10 cellular contexts compared by ENCODE assay signal in genomic region chr10:69567920-69568319, GRCh38. TPM values are rescaled to one million over a fixed set of nuclear protein-coding genes. Genes with fewer than 3 reads are reported as not detected.
DNase-seq lines count a peak whose midpoint lies in the region; ATAC-seq and TF ChIP-seq lines count a peak whose summit lies in the region.
"Had no signal": no experiment of that assay in that cellular context is flagged by ENCODE, and none has a peak within 500 bp of the region (broad histone marks: within the 10 kb centered on the region; RNA-seq: fewer than 3 reads in every experiment).

No MANE protein-coding gene starts in this region.

- DNase-seq in ELF-1 (ENCODE audit: low read depth, low spot score) (peak; percentile 84), PC-3 (peak; percentile 81), epidermal melanocyte (ENCODE audit: insufficient read length, low spot score) (peak; percentile 40), neural progenitor cell (ENCODE audit: low spot score) (peak; percentile 92), OCI-M2 (lab: John Stamatoyannopoulos, UW; ENCODE audit: unreplicated experiment) (no peak), NCI-H82 (lab: John Stamatoyannopoulos, UW) (no peak)
- DNase-seq in activated T-helper 1 cell treated with anti-CD3 and anti-CD28 coated beads, Interleukin-12 subunit alpha, Interleukin-12 subunit beta, Interleukin-2, Interleukin-4 antibody, amounts not matched to agents 30 ng/mL and 10 ng/mL and 1 ng/mL, durations not matched to agents 14 hours and 24 hours and 36 hours (ENCODE audit: low spot score), result no peak
- no peak for DNase-seq in activated CD4-positive, CD25-positive, alpha-beta regulatory T cell (lab: John Stamatoyannopoulos, UW)
- DNase-seq: stimulated activated naive CD4-positive, alpha-beta T cell treated with Interleukin-2 at 50 U/mL for 16 hours had no signal

- no peak overlapping the region for H3K4me3 ChIP-seq in PC-3 (ENCODE audit: low read length)
- no peak overlapping the region for H3K4me3 ChIP-seq in neural progenitor cell

- CTCF ChIA-PET in PC-3 (lab: Charles Lee), result interaction anchor here (0.6 kb wide), 1 partner anchor 526 kb away, joined by 3 read pairs; no protein-coding TSS in a partner anchor

- H3F3A ChIP-seq in PC-3 (ENCODE audit: low read length, unreplicated experiment) (no peaks in the 10 kb centered on the region), neural progenitor cell (ENCODE audit: low read depth) (peaks cover 29% of the 10 kb centered on the region)

- no TSS peak for BruUV-seq in PC-3 (replicated peaks; lab: Mats Ljungman, UMichigan)

- H3K9ac ChIP-seq in PC-3 (ENCODE audit: low read length), result no peak overlapping the region
- H3K9ac ChIP-seq in neural progenitor cell, result no peak overlapping the region

- H4K20me1 ChIP-seq in PC-3 (ENCODE audit: low read length) (no peaks in the 10 kb centered on the region), neural progenitor cell (ENCODE audit: low read depth) (peaks cover 63% of the 10 kb centered on the region)

- H3K9me3 ChIP-seq in PC-3 (ENCODE audit: low read length) (no peaks in the 10 kb centered on the region), neural progenitor cell (ENCODE audit: low read depth) (no peaks in the 10 kb centered on the region)

- peak overlapping the region; percentile 41 for H3K4me3 Mint-ChIP-seq in neural progenitor cell
- H3K4me3 Mint-ChIP-seq in activated T-helper 1 cell treated with anti-CD3 and anti-CD28 coated beads, Interleukin-12 subunit alpha, Interleukin-12 subunit beta, Interleukin-2, Interleukin-4 antibody, amounts not matched to agents 30 ng/mL and 10 ng/mL and 1 ng/mL, durations not matched to agents 14 hours and 24 hours and 36 hours, result no peak overlapping the region

- no peak overlapping the region for H3K27ac Mint-ChIP-seq in neural progenitor cell
- no peak overlapping the region for H3K27ac Mint-ChIP-seq in activated T-helper 1 cell treated with anti-CD3 and anti-CD28 coated beads, Interleukin-12 subunit alpha, Interleukin-12 subunit beta, Interleukin-2, Interleukin-4 antibody, amounts not matched to agents 30 ng/mL and 10 ng/mL and 1 ng/mL, durations not matched to agents 14 hours and 24 hours and 36 hours

- H3K9me2 ChIP-seq in PC-3 (replicated peaks; ENCODE audit: low read length), result no peaks in the 10 kb centered on the region

- no peaks in the 10 kb centered on the region for H3K36me3 Mint-ChIP-seq in neural progenitor cell
- no peaks in the 10 kb centered on the region for H3K36me3 Mint-ChIP-seq in activated T-helper 1 cell treated with anti-CD3 and anti-CD28 coated beads, Interleukin-12 subunit alpha, Interleukin-12 subunit beta, Interleukin-2, Interleukin-4 antibody, amounts not matched to agents 30 ng/mL and 10 ng/mL and 1 ng/mL, durations not matched to agents 14 hours and 24 hours and 36 hours (ENCODE audit: low read depth)

- TF ChIP-seq CTCF in PC-3 (conservative IDR thresholded peaks at IDR 0.05; ENCODE audit: low read depth, low read length), result no peak
- TF ChIP-seq CTCF in neural progenitor cell (IDR thresholded peaks at IDR 0.05), result no peak

- H3K27ac ChIP-seq in PC-3 (ENCODE audit: low read length) (no peak overlapping the region), neural progenitor cell (no peak overlapping the region)

- intact Hi-C loops in PC-3 (cut with micrococcal nuclease), result no loop called here
- intact Hi-C loops in activated T-helper 1 cell treated with anti-CD3 and anti-CD28 coated beads, Interleukin-12 subunit alpha, Interleukin-12 subunit beta, Interleukin-2, Interleukin-4 antibody, amounts not matched to agents 30 ng/mL and 10 ng/mL and 1 ng/mL, durations not matched to agents 14 hours and 24 hours and 36 hours (cut with micrococcal nuclease), result no loop called here

- H2AFZ ChIP-seq in PC-3 (ENCODE audit: low read length) (no peak overlapping the region), neural progenitor cell (replicated peaks) (no peak overlapping the region)

- H3K27me3 ChIP-seq in PC-3 (ENCODE audit: low read length) (peaks cover 85% of the 10 kb centered on the region), neural progenitor cell (peaks cover 100% of the 10 kb centered on the region)

- no peaks in the 10 kb centered on the region for H3K79me2 ChIP-seq in PC-3 (ENCODE audit: low read length)
- no peaks in the 10 kb centered on the region for H3K79me2 ChIP-seq in neural progenitor cell (ENCODE audit: low read depth)

- peaks cover 82% of the 10 kb centered on the region for H3K27me3 Mint-ChIP-seq in neural progenitor cell (ENCODE audit: insufficient read depth, low read depth)
- peaks cover 54% of the 10 kb centered on the region for H3K27me3 Mint-ChIP-seq in activated T-helper 1 cell treated with anti-CD3 and anti-CD28 coated beads, Interleukin-12 subunit alpha, Interleukin-12 subunit beta, Interleukin-2, Interleukin-4 antibody, amounts not matched to agents 30 ng/mL and 10 ng/mL and 1 ng/mL, durations not matched to agents 14 hours and 24 hours and 36 hours (ENCODE audit: insufficient read depth)

- H3K36me3 ChIP-seq in PC-3 (ENCODE audit: low read depth, low read length) (no peaks in the 10 kb centered on the region), neural progenitor cell (no peaks in the 10 kb centered on the region)

- H3K4me2 ChIP-seq in PC-3 (ENCODE audit: low read length) (no peak overlapping the region), neural progenitor cell (no peak overlapping the region)

- H3K4me1 ChIP-seq in PC-3 (ENCODE audit: insufficient read depth, low read length) (no peaks in the 10 kb centered on the region), neural progenitor cell (peaks cover 40% of the 10 kb centered on the region)

- POLR2A ChIA-PET in PC-3 (lab: Charles Lee; ENCODE audit: unreplicated experiment), result interaction anchor here (0.6 kb wide), 1 partner anchor 164 kb away, joined by 4 read pairs; no protein-coding TSS in a partner anchor

- peaks cover 19% of the 10 kb centered on the region for H3K4me1 Mint-ChIP-seq in neural progenitor cell
- H3K4me1 Mint-ChIP-seq in activated T-helper 1 cell treated with anti-CD3 and anti-CD28 coated beads, Interleukin-12 subunit alpha, Interleukin-12 subunit beta, Interleukin-2, Interleukin-4 antibody, amounts not matched to agents 30 ng/mL and 10 ng/mL and 1 ng/mL, durations not matched to agents 14 hours and 24 hours and 36 hours (ENCODE audit: low read depth), result peaks cover 5% of the 10 kb centered on the region

- ATAC-seq in PC-3, result peak; percentile 91

- peaks cover 6% of the 10 kb centered on the region for H3K9me3 Mint-ChIP-seq in neural progenitor cell
- H3K9me3 Mint-ChIP-seq in activated T-helper 1 cell treated with anti-CD3 and anti-CD28 coated beads, Interleukin-12 subunit alpha, Interleukin-12 subunit beta, Interleukin-2, Interleukin-4 antibody, amounts not matched to agents 30 ng/mL and 10 ng/mL and 1 ng/mL, durations not matched to agents 14 hours and 24 hours and 36 hours, result no peaks in the 10 kb centered on the region

RNA-seq across cellular contexts. Expression of gene NEUROG3, which starts 5.3 kb away (rescaled TPM):
- total RNA-seq in PC-3 (2014; rRNA removed) (not detected in 2 replicates), neural progenitor cell (ENCODE audit: low replicate concordance) (not detected in 2 replicates)
- not detected in 2 replicates for total RNA-seq in activated T-helper 1 cell treated with anti-CD3 and anti-CD28 coated beads, Interleukin-12 subunit alpha, Interleukin-12 subunit beta, Interleukin-2, Interleukin-4 antibody, amounts not matched to agents 30 ng/mL and 10 ng/mL and 1 ng/mL, durations not matched to agents 14 hours and 24 hours and 36 hours
- total RNA-seq: mononuclear cell had no signal

Comparison
In these comparisons a context has a peak if more than half of its experiments do, and no peak if none do; other contexts are left out.
1. DNase-seq: peak in ELF-1 (single experiment), PC-3 (single experiment), epidermal melanocyte (single experiment) and neural progenitor cell (single experiment); none in activated T-helper 1 cell treated with anti-CD3 and anti-CD28 coated beads, Interleukin-12 subunit alpha, Interleukin-12 subunit beta, Interleukin-2, Interleukin-4 antibody, amounts not matched to agents 30 ng/mL and 10 ng/mL and 1 ng/mL, durations not matched to agents 14 hours and 24 hours and 36 hours (single experiment), OCI-M2 (single experiment), NCI-H82 (single experiment) and activated CD4-positive, CD25-positive, alpha-beta regulatory T cell (0 of 4).